1 cellular context compared by ENCODE assay signal in genomic region chr6:35242486-35242885, GRCh38.
TF ChIP-seq lines count a peak whose summit lies in the region.

No MANE protein-coding gene starts in this region.

TF ChIP-seq in HepG2, 621 proteins besides CTCF, POLR2A, EP300 and RAD21:
- TF ChIP-seq NR2F1 (CRISPR knock-in tag; IDR thresholded peaks at IDR 0.05) = no peak
- no peak for TF ChIP-seq CREBL2 (CRISPR knock-in tag; IDR thresholded peaks at IDR 0.05; ENCODE audit: borderline replicate concordance)
- TF ChIP-seq NFIC (IDR thresholded peaks at IDR 0.05; ENCODE audit: low read length) = no peak
- no peak for TF ChIP-seq MTA3 (CRISPR knock-in tag; IDR thresholded peaks at IDR 0.05)
- TF ChIP-seq, protein P1, sequence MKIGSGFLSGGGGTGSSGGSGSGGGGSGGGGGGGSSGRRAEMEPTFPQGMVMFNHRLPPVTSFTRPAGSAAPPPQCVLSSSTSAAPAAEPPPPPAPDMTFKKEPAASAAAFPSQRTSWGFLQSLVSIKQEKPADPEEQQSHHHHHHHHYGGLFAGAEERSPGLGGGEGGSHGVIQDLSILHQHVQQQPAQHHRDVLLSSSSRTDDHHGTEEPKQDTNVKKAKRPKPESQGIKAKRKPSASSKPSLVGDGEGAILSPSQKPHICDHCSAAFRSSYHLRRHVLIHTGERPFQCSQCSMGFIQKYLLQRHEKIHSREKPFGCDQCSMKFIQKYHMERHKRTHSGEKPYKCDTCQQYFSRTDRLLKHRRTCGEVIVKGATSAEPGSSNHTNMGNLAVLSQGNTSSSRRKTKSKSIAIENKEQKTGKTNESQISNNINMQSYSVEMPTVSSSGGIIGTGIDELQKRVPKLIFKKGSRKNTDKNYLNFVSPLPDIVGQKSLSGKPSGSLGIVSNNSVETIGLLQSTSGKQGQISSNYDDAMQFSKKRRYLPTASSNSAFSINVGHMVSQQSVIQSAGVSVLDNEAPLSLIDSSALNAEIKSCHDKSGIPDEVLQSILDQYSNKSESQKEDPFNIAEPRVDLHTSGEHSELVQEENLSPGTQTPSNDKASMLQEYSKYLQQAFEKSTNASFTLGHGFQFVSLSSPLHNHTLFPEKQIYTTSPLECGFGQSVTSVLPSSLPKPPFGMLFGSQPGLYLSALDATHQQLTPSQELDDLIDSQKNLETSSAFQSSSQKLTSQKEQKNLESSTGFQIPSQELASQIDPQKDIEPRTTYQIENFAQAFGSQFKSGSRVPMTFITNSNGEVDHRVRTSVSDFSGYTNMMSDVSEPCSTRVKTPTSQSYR (CRISPR knock-in tag; IDR thresholded peaks at IDR 0.05; ENCODE audit: borderline replicate concordance) = no peak
- TF ChIP-seq ZNF34 (CRISPR knock-in tag; IDR thresholded peaks at IDR 0.05; ENCODE audit: borderline replicate concordance) = no peak
- TF ChIP-seq SNAPC2 (CRISPR knock-in tag; IDR thresholded peaks at IDR 0.05) = no peak
- TF ChIP-seq THAP9 (CRISPR knock-in tag; IDR thresholded peaks at IDR 0.05; ENCODE audit: borderline replicate concordance) = no peak
- TF ChIP-seq, protein P2, sequence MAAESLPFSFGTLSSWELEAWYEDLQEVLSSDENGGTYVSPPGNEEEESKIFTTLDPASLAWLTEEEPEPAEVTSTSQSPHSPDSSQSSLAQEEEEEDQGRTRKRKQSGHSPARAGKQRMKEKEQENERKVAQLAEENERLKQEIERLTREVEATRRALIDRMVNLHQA (CRISPR knock-in tag; IDR thresholded peaks at IDR 0.05) = no peak
- TF ChIP-seq DPF2 (CRISPR knock-in tag; IDR thresholded peaks at IDR 0.05; ENCODE audit: borderline replicate concordance, low read depth) = no peak
- TF ChIP-seq ZNF264 (CRISPR knock-in tag; IDR thresholded peaks at IDR 0.05) = no peak
- no peak for TF ChIP-seq ZNF879 (CRISPR knock-in tag; IDR thresholded peaks at IDR 0.05)
- TF ChIP-seq ZNF841 (CRISPR knock-in tag; IDR thresholded peaks at IDR 0.05; ENCODE audit: borderline replicate concordance) = no peak
- no peak for TF ChIP-seq ZNF792 (CRISPR knock-in tag; IDR thresholded peaks at IDR 0.05)
- no peak for TF ChIP-seq ZNF850 (CRISPR knock-in tag; conservative IDR thresholded peaks at IDR 0.05)
- TF ChIP-seq ZNF256 (CRISPR knock-in tag; conservative IDR thresholded peaks at IDR 0.05) = no peak
- no peak for TF ChIP-seq ZNF589 (CRISPR knock-in tag; conservative IDR thresholded peaks at IDR 0.05)
- no peak for TF ChIP-seq SKI (IDR thresholded peaks at IDR 0.05; ENCODE audit: partially characterized antibody)
- no peak for TF ChIP-seq ZNF44 (CRISPR knock-in tag; IDR thresholded peaks at IDR 0.05)
- no peak for TF ChIP-seq ZNF572 (CRISPR knock-in tag; IDR thresholded peaks at IDR 0.05)
TF ChIP-seq in HepG2: peak in this region for 0.
